In the genomic region with DNA sequence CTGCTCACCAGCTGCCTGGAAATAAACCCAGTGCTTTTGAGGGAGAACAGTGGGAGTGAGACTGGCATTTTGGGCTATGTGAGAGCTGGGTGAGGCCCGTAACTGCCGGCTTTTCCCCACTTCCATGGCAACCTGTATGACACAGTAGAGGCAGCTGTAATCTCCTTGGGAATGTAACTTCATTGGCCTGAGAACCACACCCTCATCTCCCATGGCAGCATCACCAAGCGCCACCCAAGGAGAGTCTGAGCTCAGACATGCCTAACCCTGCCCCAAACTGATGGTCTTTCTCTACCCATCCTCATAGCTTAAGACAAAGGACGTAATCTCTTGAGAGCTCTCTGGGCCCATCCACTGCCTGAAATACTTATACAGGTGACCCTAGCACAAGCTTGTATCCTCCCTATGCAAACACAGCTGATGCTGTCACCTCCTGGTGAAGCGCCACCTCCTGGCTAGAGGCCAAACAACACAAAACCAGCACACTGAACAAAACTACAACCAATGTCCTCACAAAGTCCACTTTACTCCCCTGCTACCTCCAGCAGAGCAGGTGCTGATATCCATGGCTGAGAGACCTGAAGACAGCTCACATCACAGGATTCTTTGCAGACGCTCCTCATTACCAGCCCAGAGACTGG, we compare ENCODE assay signal across 9 cellular contexts.
A peak's percentile ranks its signal among the peaks of the same experiment; 100 is the strongest.
DNase-seq lines count a peak whose midpoint lies in the region; TF ChIP-seq lines count a peak whose summit lies in the region.
"Had no signal": no experiment of that assay in that cellular context is flagged by ENCODE, and none has a peak within 500 bp of the region (broad histone marks: within the 10 kb centered on the region; RNA-seq: fewer than 3 reads in every experiment).

No MANE protein-coding gene starts in this region.

- H3K4me3 ChIP-seq in LNCaP clone FGC (ENCODE audit: low read depth, low read length) (no peak overlapping the region), WI38 (ENCODE audit: low read depth, low read length) (no peak overlapping the region)
- H3K4me3 ChIP-seq: A549 had no signal

- DNase-seq in NCI-H1092 treated with DMSO at 0.1 percent for 48 hours (lab: John Stamatoyannopoulos, UW) (peak; percentile 50), NCI-H1092 (lab: John Stamatoyannopoulos, UW) (no peak), LNCaP clone FGC (ENCODE audit: low read depth) (peak; percentile 15), mucosa of gallbladder (ENCODE audit: low spot score) (peak; percentile 25), inferior parietal cortex (ENCODE audit: extremely low spot score) (no peak), NOMO-1 (lab: John Stamatoyannopoulos, UW; ENCODE audit: unreplicated experiment in 2 of 2) (no peak), NCI-H446 (lab: John Stamatoyannopoulos, UW) (no peak)

- peak; percentile 18; the same call in 1 of the 2 replicates for TF ChIP-seq CTCF in LNCaP clone FGC (IDR thresholded peaks at IDR 0.05; ENCODE audit: control insufficient read depth, extremely low read depth, insufficient read depth)
- 0 out of 2 replicates have a peak, but pooled peaks have one; percentile 13 for TF ChIP-seq CTCF in WI38 (IDR thresholded peaks at IDR 0.05; ENCODE audit: low read depth, low read length)

Comparison
In these comparisons a context has a peak if more than half of its experiments do, and no peak if none do; other contexts are left out.
1. DNase-seq: peak in NCI-H1092 treated with DMSO at 0.1 percent for 48 hours (single experiment), LNCaP clone FGC (single experiment) and mucosa of gallbladder (single experiment); none in NCI-H1092 (single experiment), inferior parietal cortex (single experiment), NOMO-1 (0 of 2) and NCI-H446 (0 of 2).